ENCODE assay signal across 20 cellular contexts in the genomic region with DNA sequence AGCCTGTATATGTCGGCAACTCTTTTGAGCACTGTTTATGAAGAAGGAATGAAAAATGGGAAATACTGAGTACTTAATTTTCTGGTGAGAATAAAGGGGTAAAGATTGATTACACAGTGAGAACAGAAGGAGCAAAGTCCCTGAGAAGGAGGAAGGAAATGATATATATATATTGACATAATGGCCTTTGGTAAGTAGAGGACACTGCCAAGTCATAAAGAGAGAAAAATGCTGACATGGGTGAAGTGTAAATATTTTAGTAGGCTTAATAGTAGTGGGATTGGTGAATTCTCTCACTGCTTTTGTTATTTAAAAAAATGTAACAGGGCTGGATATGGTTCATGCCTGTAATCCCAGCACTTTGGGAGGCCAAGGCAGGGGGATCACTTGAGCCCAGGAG. TPM values are rescaled to one million over a fixed set of nuclear protein-coding genes. Genes with fewer than 3 reads are reported as not detected.
DNase-seq lines count a peak whose midpoint lies in the region; ATAC-seq and TF ChIP-seq lines count a peak whose summit lies in the region.
"Had no signal": no experiment of that assay in that cellular context is flagged by ENCODE, and none has a peak within 500 bp of the region (broad histone marks: within the 10 kb centered on the region; RNA-seq: fewer than 3 reads in every experiment).

No MANE protein-coding gene starts in this region.

- POLR2A ChIA-PET in Caco-2 (lab: Charles Lee), result interaction anchor here (0.9 kb wide), 1 partner anchor 15 kb away, joined by 5 read pairs; no protein-coding TSS in a partner anchor

- no peaks in the 10 kb centered on the region for H3K9me3 ChIP-seq in Caco-2
- no peaks in the 10 kb centered on the region for H3K9me3 ChIP-seq in stomach
- no peaks in the 10 kb centered on the region for H3K9me3 ChIP-seq in psoas muscle
- H3K9me3 ChIP-seq: adrenal gland, heart left ventricle, SJCRH30, tibial artery had no signal

- CTCF ChIA-PET in Caco-2 (lab: Charles Lee), result no interaction called here

- TF ChIP-seq POLR2A in stomach (IDR thresholded peaks at IDR 0.05), result no peak

- no peaks in the 10 kb centered on the region for H3K27me3 Mint-ChIP-seq in Caco-2 (ENCODE audit: insufficient read depth, unreplicated experiment)
- H3K27me3 Mint-ChIP-seq: activated CD4-positive, alpha-beta memory T cell treated with anti-CD3 and anti-CD28 coated beads, Interleukin-2, amount 10 ng/mL, durations not matched to agents 7 days and 5 days; natural killer cell treated with Interleukin-12 subunit alpha and Interleukin-12 subunit beta and Interleukin-15 and Interleukin-18, amount 100 ng/mL, for 72 hours had no signal

- no peak overlapping the region for H3K4me3 Mint-ChIP-seq in Caco-2 (ENCODE audit: unreplicated experiment)
- H3K4me3 Mint-ChIP-seq: activated CD4-positive, alpha-beta memory T cell treated with anti-CD3 and anti-CD28 coated beads, Interleukin-2, amount 10 ng/mL, durations not matched to agents 7 days and 5 days; natural killer cell treated with Interleukin-12 subunit alpha and Interleukin-12 subunit beta and Interleukin-15 and Interleukin-18, amount 100 ng/mL, for 72 hours had no signal

- H3K9me3 Mint-ChIP-seq in Caco-2 (ENCODE audit: unreplicated experiment), result no peaks in the 10 kb centered on the region
- no peaks in the 10 kb centered on the region for H3K9me3 Mint-ChIP-seq in activated naive CD4-positive, alpha-beta T cell treated with anti-CD3 and anti-CD28 coated beads, Interleukin-2, amount 50 U/mL, for 72 hours
- H3K9me3 Mint-ChIP-seq: activated CD4-positive, alpha-beta memory T cell treated with anti-CD3 and anti-CD28 coated beads, Interleukin-2, amount 10 ng/mL, durations not matched to agents 7 days and 5 days; natural killer cell treated with Interleukin-12 subunit alpha and Interleukin-12 subunit beta and Interleukin-15 and Interleukin-18, amount 100 ng/mL, for 72 hours had no signal

- ATAC-seq in left colon (peak; percentile 93), GM18498 (IDR thresholded peaks at IDR 0.05; ENCODE audit: unreplicated experiment) (no peak), psoas muscle (no peak)
- ATAC-seq in activated naive CD4-positive, alpha-beta T cell treated with anti-CD3 and anti-CD28 coated beads, Interleukin-2, amount 50 U/mL, for 72 hours, result no peak
- ATAC-seq: heart left ventricle; natural killer cell treated with Interleukin-12 subunit alpha and Interleukin-12 subunit beta and Interleukin-15 and Interleukin-18, amount 100 ng/mL, for 72 hours; Panc1 had no signal

- no TSS peak for BruUV-seq in Caco-2 (replicated peaks; lab: Mats Ljungman, UMichigan)

- H3K36me3 Mint-ChIP-seq in Caco-2 (ENCODE audit: insufficient read depth, unreplicated experiment), result peaks cover 12% of the 10 kb centered on the region
- H3K36me3 Mint-ChIP-seq in activated naive CD4-positive, alpha-beta T cell treated with anti-CD3 and anti-CD28 coated beads, Interleukin-2, amount 50 U/mL, for 72 hours, result peaks cover 0 to 17% of the 10 kb centered on the region in 2 donors
- H3K36me3 Mint-ChIP-seq: natural killer cell treated with Interleukin-12 subunit alpha and Interleukin-12 subunit beta and Interleukin-15 and Interleukin-18, amount 100 ng/mL, for 72 hours had no signal

- intact Hi-C loops in Caco-2 (cut with micrococcal nuclease; ENCODE audit: unreplicated experiment), result no loop called here
- intact Hi-C loops in left colon (cut with DNase I, micrococcal nuclease), result no loop called here
- intact Hi-C loops in stomach (cut with DNase I; ENCODE audit: low total_unique reads), result no loop called here
- intact Hi-C loops in psoas muscle (cut with DNase I), result no loop called here

- H3K27ac ChIP-seq in angular gyrus (ENCODE audit: low read depth, low read length) (peak overlapping the region; percentile 66), stomach (peak overlapping the region; percentile 33 to 85 (median 60)), psoas muscle (no peak overlapping the region)
- H3K27ac ChIP-seq: SJCRH30, tibial artery had no signal

- WGBS in stomach, 5 donors, result 28 to 39% (median 32%) methylated on average over 1 of the region's 1 CpG
- 94 to 97% (median 95%) methylated on average over 1 of the region's 1 CpG for WGBS in psoas muscle, 3 donors

- no peaks in the 10 kb centered on the region for H3K36me3 ChIP-seq in Caco-2 (ENCODE audit: control insufficient read depth, insufficient read depth, low read length)
- H3K36me3 ChIP-seq in stomach, result no peaks in the 10 kb centered on the region
- no peaks in the 10 kb centered on the region for H3K36me3 ChIP-seq in psoas muscle (ENCODE audit: insufficient read depth in 1 of 2, low read depth in 1 of 2)
- H3K36me3 ChIP-seq: adrenal gland, heart left ventricle, SJCRH30, tibial artery had no signal

- H3K27ac Mint-ChIP-seq in Caco-2 (ENCODE audit: unreplicated experiment), result peak overlapping the region; percentile 12
- H3K27ac Mint-ChIP-seq in activated naive CD4-positive, alpha-beta T cell treated with anti-CD3 and anti-CD28 coated beads, Interleukin-2, amount 50 U/mL, for 72 hours, result no peak overlapping the region
- H3K27ac Mint-ChIP-seq: activated CD4-positive, alpha-beta memory T cell treated with anti-CD3 and anti-CD28 coated beads, Interleukin-2, amount 10 ng/mL, durations not matched to agents 7 days and 5 days had no signal

- H3K4me1 Mint-ChIP-seq in Caco-2 (ENCODE audit: low read depth, unreplicated experiment), result peaks cover 18% of the 10 kb centered on the region

- TF ChIP-seq EP300 in stomach (IDR thresholded peaks at IDR 0.05), result no peak

- TF ChIP-seq CTCF in Caco-2 (IDR thresholded peaks at IDR 0.05; ENCODE audit: insufficient read depth in 1 of 2, low read depth in 1 of 2, low read length in 1 of 2, severe bottlenecking in 1 of 2, unreplicated experiment in 1 of 2), result no peak
- no peak for TF ChIP-seq CTCF in stomach (IDR thresholded peaks at IDR 0.05)
- TF ChIP-seq CTCF in psoas muscle (IDR thresholded peaks at IDR 0.05), result no peak

- H3K4me1 ChIP-seq in Caco-2 (peaks cover 12% of the 10 kb centered on the region), stomach (peaks cover 36 to 78% (median 53%) of the 10 kb centered on the region in 4 donors), psoas muscle (peaks cover 34% of the 10 kb centered on the region)

- H3K4me3 ChIP-seq in Caco-2 (ENCODE audit: low read depth, low read length) (no peak overlapping the region), stomach (no peak overlapping the region), psoas muscle (no peak overlapping the region)
- H3K4me3 ChIP-seq: adrenal gland, heart left ventricle, SJCRH30, tibial artery had no signal

- DNase-seq in Caco-2 (no peak), left colon (no peak), stomach (no peak), DMS53 (lab: John Stamatoyannopoulos, UW) (no peak), psoas muscle (no peak)
- DNase-seq in activated naive CD4-positive, alpha-beta T cell treated with anti-CD3 and anti-CD28 coated beads, Interleukin-2, amount 50 U/mL, for 72 hours (ENCODE audit: low spot score in 2 of 2), result no peak
- DNase-seq: activated CD4-positive, alpha-beta memory T cell treated with anti-CD3 and anti-CD28 coated beads, Interleukin-2, amount 10 ng/mL, durations not matched to agents 7 days and 5 days; activated gamma-delta T cell treated with Interleukin-2 at 50 U/mL for 16 hours; adrenal gland; H7; heart left ventricle; NCI-H1436; SJCRH30; stimulated activated CD4-positive, alpha-beta T cell treated with anti-CD3 and anti-CD28 coated beads, Interleukin-2, amount 100 ng/mL, for 24 hours; stimulated activated naive CD4-positive, alpha-beta T cell; tibial artery had no signal

- H3K27me3 ChIP-seq in Caco-2 (replicated peaks; ENCODE audit: control insufficient read depth, insufficient read depth, low read length) (no peaks in the 10 kb centered on the region), stomach (no peaks in the 10 kb centered on the region), psoas muscle (ENCODE audit: insufficient read depth in 3 of 3, low read length in 2 of 3) (no peaks in the 10 kb centered on the region)
- H3K27me3 ChIP-seq: adrenal gland, heart left ventricle, SJCRH30, tibial artery had no signal

RNA-seq across cellular contexts. Expression of gene VMP1, which starts 16.2 kb away (rescaled TPM):
- total RNA-seq in Caco-2 (2022) (277 and 297 TPM in 2 replicates), left colon (100 to 1,000 TPM; 213 to 459 TPM), stomach (100 to 1,000 TPM; 107 to 562 (median 214) TPM), psoas muscle (10 to 100 TPM; 37.9 to 66.5 (median 54.1) TPM)
- polyA plus RNA-seq in stomach (100 to 1,000 TPM in 1 of 3 donors, 10 to 100 TPM in 2; 24.4 to 160 (median 51.6) TPM), psoas muscle (100 to 1,000 TPM in 1 of 3 donors, 10 to 100 TPM in 2; 31.3 to 115 (median 70.5) TPM)
- 100 to 1,000 TPM; 344 to 725 TPM for total RNA-seq in activated naive CD4-positive, alpha-beta T cell treated with anti-CD3 and anti-CD28 coated beads, Interleukin-2, amount 50 U/mL, for 72 hours

RNA-seq across cellular contexts. Expression of gene PTRH2, which starts 16.4 kb away (rescaled TPM):
- total RNA-seq in Caco-2 (2022), result 36.1 and 36.6 TPM in 2 replicates
- total RNA-seq in left colon, result 10 to 100 TPM; 15.4 to 24.8 TPM
- total RNA-seq in stomach, result 100 to 1,000 TPM in 1 of 5 donors, 10 to 100 TPM in 3, 1 to 10 TPM in 1; 4.3 to 107 (median 14.1) TPM
- 10 to 100 TPM; 20.2 to 38.0 (median 30.2) TPM for polyA plus RNA-seq in stomach
- 10 to 100 TPM; 11.4 to 28.8 (median 16.1) TPM for total RNA-seq in psoas muscle
- 10 to 100 TPM; 31.2 to 43.1 (median 34.7) TPM for polyA plus RNA-seq in psoas muscle
- 10 to 100 TPM; 18.9 to 42.8 TPM for total RNA-seq in activated naive CD4-positive, alpha-beta T cell treated with anti-CD3 and anti-CD28 coated beads, Interleukin-2, amount 50 U/mL, for 72 hours
